In genomic region chr3:195537995-195538394, GRCh38 we compare ENCODE assay signal across 8 cellular contexts. TPM values are rescaled to one million over a fixed set of nuclear protein-coding genes. Genes with fewer than 3 reads are reported as not detected.
A peak's percentile ranks its signal among the peaks of the same experiment; 100 is the strongest.
DNase-seq lines count a peak whose midpoint lies in the region; ATAC-seq lines count a peak whose summit lies in the region.

No MANE protein-coding gene starts in this region.

- H3K4me1 Mint-ChIP-seq in stimulated activated memory B cell treated with anti-CD40 and anti-IgM and Interleukin-4, amounts not matched to agents 10 μg/mL and 1 μg/mL and 100 μg/mL, for 72 hours = peaks cover 70% of the 10 kb centered on the region

- in situ Hi-C loops in ACHN (cut with HindIII; ENCODE audit: low pct_ligation_motif_present, low pct_unique_long_range_greater_than_20kb, low sequenced_read_pairs) = no loop called here

- peaks cover 34% of the 10 kb centered on the region for H3K36me3 Mint-ChIP-seq in stimulated activated memory B cell treated with anti-CD40 and anti-IgM and Interleukin-4, amounts not matched to agents 10 μg/mL and 1 μg/mL and 100 μg/mL, for 72 hours

- ATAC-seq in activated CD4-positive, CD25-positive, alpha-beta regulatory T cell treated with anti-CD3 and anti-CD28 coated beads, Interleukin-2, amount 50 U/mL, for 24 hours = peak; percentile 64 to 68
- ATAC-seq in HG02973 (IDR thresholded peaks at IDR 0.05; ENCODE audit: unreplicated experiment) = peak; percentile 55
- peak; percentile 80 for ATAC-seq in stimulated activated memory B cell treated with anti-CD40 and anti-IgM and Interleukin-4, amounts not matched to agents 10 μg/mL and 1 μg/mL and 100 μg/mL, for 72 hours
- no peak for ATAC-seq in sciatic nerve
- no peak for ATAC-seq in GM19397 (IDR thresholded peaks at IDR 0.05; ENCODE audit: unreplicated experiment)

- no peak for DNase-seq in activated CD4-positive, CD25-positive, alpha-beta regulatory T cell treated with anti-CD3 and anti-CD28 coated beads, Interleukin-2, amount 50 U/mL, for 72 hours
- peak; percentile 41 to 43 for DNase-seq in activated CD4-positive, alpha-beta T cell treated with anti-CD3 and anti-CD28 coated beads, Interleukin-2, amount 50 U/mL, for 4 hours
- DNase-seq in sciatic nerve (ENCODE audit: low spot score) (no peak), ACHN (no peak)

- H3K27me3 Mint-ChIP-seq in stimulated activated memory B cell treated with anti-CD40 and anti-IgM and Interleukin-4, amounts not matched to agents 10 μg/mL and 1 μg/mL and 100 μg/mL, for 72 hours = no peaks in the 10 kb centered on the region

- intact Hi-C loops in sciatic nerve (cut with DNase I) = no loop called here

- H3K4me3 Mint-ChIP-seq in stimulated activated memory B cell treated with anti-CD40 and anti-IgM and Interleukin-4, amounts not matched to agents 10 μg/mL and 1 μg/mL and 100 μg/mL, for 72 hours = peak overlapping the region; percentile 44

- peak overlapping the region; percentile 99 for H3K27ac Mint-ChIP-seq in stimulated activated memory B cell treated with anti-CD40 and anti-IgM and Interleukin-4, amounts not matched to agents 10 μg/mL and 1 μg/mL and 100 μg/mL, for 72 hours

- no peaks in the 10 kb centered on the region for H3K9me3 Mint-ChIP-seq in stimulated activated memory B cell treated with anti-CD40 and anti-IgM and Interleukin-4, amounts not matched to agents 10 μg/mL and 1 μg/mL and 100 μg/mL, for 72 hours

RNA-seq across cellular contexts. Expression of gene PPP1R2, which starts 5.1 kb away (rescaled TPM):
- total RNA-seq in sciatic nerve = 38.2 TPM

RNA-seq across cellular contexts. Expression of gene APOD, which starts 45.7 kb away (rescaled TPM):
- 6,445 TPM for total RNA-seq in sciatic nerve

Comparison
In these comparisons a context has a peak if more than half of its experiments do, and no peak if none do; other contexts are left out.
1. ATAC-seq: peak in activated CD4-positive, CD25-positive, alpha-beta regulatory T cell treated with anti-CD3 and anti-CD28 coated beads, Interleukin-2, amount 50 U/mL, for 24 hours (2 of 2), HG02973 (single experiment) and stimulated activated memory B cell treated with anti-CD40 and anti-IgM and Interleukin-4, amounts not matched to agents 10 μg/mL and 1 μg/mL and 100 μg/mL, for 72 hours (single experiment); none in sciatic nerve (single experiment) and GM19397 (single experiment).
2. DNase-seq: peak in activated CD4-positive, alpha-beta T cell treated with anti-CD3 and anti-CD28 coated beads, Interleukin-2, amount 50 U/mL, for 4 hours (2 of 2); none in activated CD4-positive, CD25-positive, alpha-beta regulatory T cell treated with anti-CD3 and anti-CD28 coated beads, Interleukin-2, amount 50 U/mL, for 72 hours (single experiment), sciatic nerve (single experiment) and ACHN (single experiment).